Comparison of ENCODE assay signal across 1 cellular context in genomic region chr22:18591992-18592391, GRCh38. TPM values are rescaled to one million over a fixed set of nuclear protein-coding genes. Genes with fewer than 3 reads are reported as not detected.
"Had no signal": no experiment of that assay in that cellular context is flagged by ENCODE, and none has a peak within 500 bp of the region (broad histone marks: within the 10 kb centered on the region; RNA-seq: fewer than 3 reads in every experiment).

No MANE protein-coding gene starts in this region.

RNA-seq across cellular contexts. Expression of gene RIMBP3, which starts 19.7 kb away (rescaled TPM):
- polyA plus RNA-seq: endothelial cell of umbilical vein had no signal
